Comparison of ENCODE assay signal across 1 cellular context in the genomic region with DNA sequence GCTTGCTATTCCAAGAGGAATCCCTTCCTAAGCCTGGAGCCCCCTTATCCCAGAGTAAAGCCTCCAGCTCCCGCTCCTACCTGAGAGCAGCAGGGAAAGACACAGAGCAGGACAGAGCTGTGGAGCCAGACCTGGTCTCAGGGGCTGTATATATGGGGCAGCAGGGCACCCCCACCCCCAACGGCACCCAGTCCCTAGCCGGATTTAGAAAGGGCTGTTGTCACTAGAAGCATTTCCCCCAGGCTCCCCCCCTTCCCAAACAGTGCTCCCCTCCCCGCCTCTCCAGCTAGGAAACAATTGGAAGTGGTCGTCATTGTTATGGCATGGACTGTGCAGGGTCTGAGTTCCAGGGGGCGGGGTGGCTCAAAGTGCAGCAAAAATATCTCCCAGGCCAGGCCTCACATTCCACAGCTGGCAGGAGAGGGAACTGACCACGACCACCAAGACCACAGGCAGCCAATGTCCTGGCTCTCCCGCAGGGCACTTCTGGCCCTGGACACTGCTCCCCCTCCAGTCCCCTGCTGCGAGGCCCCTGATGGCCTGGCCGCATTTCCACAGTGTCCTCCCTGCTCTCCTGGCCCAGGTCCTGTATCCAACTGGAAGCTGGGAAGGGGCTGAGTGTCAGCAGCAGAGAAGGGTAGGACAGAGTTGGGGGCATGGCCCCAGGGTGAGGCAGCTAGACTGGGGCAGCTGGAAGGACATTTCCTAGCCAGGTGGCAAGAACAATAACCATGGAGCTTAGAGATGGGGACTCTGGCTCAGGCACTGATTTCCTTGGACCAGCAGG.
TF ChIP-seq lines count a peak whose summit lies in the region.

Gene MYH7, minus strand, starts transcription at position 121 of the 787 bp plus-strand sequence. CDS start 1,928 bp downstream, outside the sequence.

TF ChIP-seq in HepG2, 621 proteins besides CTCF, POLR2A, EP300 and RAD21 (continued from another document and continues in another):
- no peak for TF ChIP-seq KLF13 (CRISPR knock-in tag; IDR thresholded peaks at IDR 0.05)
- TF ChIP-seq SMAD9 (CRISPR knock-in tag; IDR thresholded peaks at IDR 0.05), result no peak
- TF ChIP-seq ZNF567 (CRISPR knock-in tag; IDR thresholded peaks at IDR 0.05; ENCODE audit: borderline replicate concordance), result no peak; the same call in 1 of the 2 replicates
- TF ChIP-seq SALL1 (CRISPR knock-in tag; IDR thresholded peaks at IDR 0.05), result peak; percentile 94
- TF ChIP-seq, protein P1, sequence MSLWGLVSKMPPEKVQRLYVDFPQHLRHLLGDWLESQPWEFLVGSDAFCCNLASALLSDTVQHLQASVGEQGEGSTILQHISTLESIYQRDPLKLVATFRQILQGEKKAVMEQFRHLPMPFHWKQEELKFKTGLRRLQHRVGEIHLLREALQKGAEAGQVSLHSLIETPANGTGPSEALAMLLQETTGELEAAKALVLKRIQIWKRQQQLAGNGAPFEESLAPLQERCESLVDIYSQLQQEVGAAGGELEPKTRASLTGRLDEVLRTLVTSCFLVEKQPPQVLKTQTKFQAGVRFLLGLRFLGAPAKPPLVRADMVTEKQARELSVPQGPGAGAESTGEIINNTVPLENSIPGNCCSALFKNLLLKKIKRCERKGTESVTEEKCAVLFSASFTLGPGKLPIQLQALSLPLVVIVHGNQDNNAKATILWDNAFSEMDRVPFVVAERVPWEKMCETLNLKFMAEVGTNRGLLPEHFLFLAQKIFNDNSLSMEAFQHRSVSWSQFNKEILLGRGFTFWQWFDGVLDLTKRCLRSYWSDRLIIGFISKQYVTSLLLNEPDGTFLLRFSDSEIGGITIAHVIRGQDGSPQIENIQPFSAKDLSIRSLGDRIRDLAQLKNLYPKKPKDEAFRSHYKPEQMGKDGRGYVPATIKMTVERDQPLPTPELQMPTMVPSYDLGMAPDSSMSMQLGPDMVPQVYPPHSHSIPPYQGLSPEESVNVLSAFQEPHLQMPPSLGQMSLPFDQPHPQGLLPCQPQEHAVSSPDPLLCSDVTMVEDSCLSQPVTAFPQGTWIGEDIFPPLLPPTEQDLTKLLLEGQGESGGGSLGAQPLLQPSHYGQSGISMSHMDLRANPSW (CRISPR knock-in tag; IDR thresholded peaks at IDR 0.05; ENCODE audit: borderline replicate concordance), result no peak
- TF ChIP-seq KDM4B (CRISPR knock-in tag; IDR thresholded peaks at IDR 0.05), result no peak
- TF ChIP-seq, protein P2, sequence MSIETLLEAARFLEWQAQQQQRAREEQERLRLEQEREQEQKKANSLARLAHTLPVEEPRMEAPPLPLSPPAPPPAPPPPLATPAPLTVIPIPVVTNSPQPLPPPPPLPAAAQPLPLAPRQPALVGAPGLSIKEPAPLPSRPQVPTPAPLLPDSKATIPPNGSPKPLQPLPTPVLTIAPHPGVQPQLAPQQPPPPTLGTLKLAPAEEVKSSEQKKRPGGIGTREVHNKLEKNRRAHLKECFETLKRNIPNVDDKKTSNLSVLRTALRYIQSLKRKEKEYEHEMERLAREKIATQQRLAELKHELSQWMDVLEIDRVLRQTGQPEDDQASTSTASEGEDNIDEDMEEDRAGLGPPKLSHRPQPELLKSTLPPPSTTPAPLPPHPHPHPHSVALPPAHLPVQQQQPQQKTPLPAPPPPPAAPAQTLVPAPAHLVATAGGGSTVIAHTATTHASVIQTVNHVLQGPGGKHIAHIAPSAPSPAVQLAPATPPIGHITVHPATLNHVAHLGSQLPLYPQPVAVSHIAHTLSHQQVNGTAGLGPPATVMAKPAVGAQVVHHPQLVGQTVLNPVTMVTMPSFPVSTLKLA (IDR thresholded peaks at IDR 0.05), result no peak
- no peak for TF ChIP-seq MIXL1 (CRISPR knock-in tag; IDR thresholded peaks at IDR 0.05)
- TF ChIP-seq, protein P3, sequence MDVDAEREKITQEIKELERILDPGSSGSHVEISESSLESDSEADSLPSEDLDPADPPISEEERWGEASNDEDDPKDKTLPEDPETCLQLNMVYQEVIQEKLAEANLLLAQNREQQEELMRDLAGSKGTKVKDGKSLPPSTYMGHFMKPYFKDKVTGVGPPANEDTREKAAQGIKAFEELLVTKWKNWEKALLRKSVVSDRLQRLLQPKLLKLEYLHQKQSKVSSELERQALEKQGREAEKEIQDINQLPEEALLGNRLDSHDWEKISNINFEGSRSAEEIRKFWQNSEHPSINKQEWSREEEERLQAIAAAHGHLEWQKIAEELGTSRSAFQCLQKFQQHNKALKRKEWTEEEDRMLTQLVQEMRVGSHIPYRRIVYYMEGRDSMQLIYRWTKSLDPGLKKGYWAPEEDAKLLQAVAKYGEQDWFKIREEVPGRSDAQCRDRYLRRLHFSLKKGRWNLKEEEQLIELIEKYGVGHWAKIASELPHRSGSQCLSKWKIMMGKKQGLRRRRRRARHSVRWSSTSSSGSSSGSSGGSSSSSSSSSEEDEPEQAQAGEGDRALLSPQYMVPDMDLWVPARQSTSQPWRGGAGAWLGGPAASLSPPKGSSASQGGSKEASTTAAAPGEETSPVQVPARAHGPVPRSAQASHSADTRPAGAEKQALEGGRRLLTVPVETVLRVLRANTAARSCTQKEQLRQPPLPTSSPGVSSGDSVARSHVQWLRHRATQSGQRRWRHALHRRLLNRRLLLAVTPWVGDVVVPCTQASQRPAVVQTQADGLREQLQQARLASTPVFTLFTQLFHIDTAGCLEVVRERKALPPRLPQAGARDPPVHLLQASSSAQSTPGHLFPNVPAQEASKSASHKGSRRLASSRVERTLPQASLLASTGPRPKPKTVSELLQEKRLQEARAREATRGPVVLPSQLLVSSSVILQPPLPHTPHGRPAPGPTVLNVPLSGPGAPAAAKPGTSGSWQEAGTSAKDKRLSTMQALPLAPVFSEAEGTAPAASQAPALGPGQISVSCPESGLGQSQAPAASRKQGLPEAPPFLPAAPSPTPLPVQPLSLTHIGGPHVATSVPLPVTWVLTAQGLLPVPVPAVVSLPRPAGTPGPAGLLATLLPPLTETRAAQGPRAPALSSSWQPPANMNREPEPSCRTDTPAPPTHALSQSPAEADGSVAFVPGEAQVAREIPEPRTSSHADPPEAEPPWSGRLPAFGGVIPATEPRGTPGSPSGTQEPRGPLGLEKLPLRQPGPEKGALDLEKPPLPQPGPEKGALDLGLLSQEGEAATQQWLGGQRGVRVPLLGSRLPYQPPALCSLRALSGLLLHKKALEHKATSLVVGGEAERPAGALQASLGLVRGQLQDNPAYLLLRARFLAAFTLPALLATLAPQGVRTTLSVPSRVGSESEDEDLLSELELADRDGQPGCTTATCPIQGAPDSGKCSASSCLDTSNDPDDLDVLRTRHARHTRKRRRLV (CRISPR knock-in tag; IDR thresholded peaks at IDR 0.05), result no peak
- no peak for TF ChIP-seq MXD4 (CRISPR knock-in tag; IDR thresholded peaks at IDR 0.05)
- no peak for TF ChIP-seq AFF4 (CRISPR knock-in tag; IDR thresholded peaks at IDR 0.05)
- TF ChIP-seq PBX2 (CRISPR knock-in tag; IDR thresholded peaks at IDR 0.05), result peak; percentile 22; the same call in 1 of the 2 replicates
- no peak for TF ChIP-seq ZNF121 (CRISPR knock-in tag; IDR thresholded peaks at IDR 0.05)
- TF ChIP-seq ZBTB3 (CRISPR knock-in tag; IDR thresholded peaks at IDR 0.05; ENCODE audit: borderline replicate concordance, low read depth), result no peak
- TF ChIP-seq HDAC2 (CRISPR knock-in tag; IDR thresholded peaks at IDR 0.05), result peak; percentile 51; the same call in 1 of the 2 replicates
- no peak for TF ChIP-seq KMT2B (CRISPR knock-in tag; IDR thresholded peaks at IDR 0.05)
- 0 out of 2 replicates have a peak, but pooled peaks have one; percentile 55 for TF ChIP-seq SPEN (CRISPR knock-in tag; IDR thresholded peaks at IDR 0.05; ENCODE audit: low read depth)
- TF ChIP-seq ATM (IDR thresholded peaks at IDR 0.05; ENCODE audit: borderline replicate concordance), result no peak
- no peak for TF ChIP-seq TBL1XR1 (IDR thresholded peaks at IDR 0.05; ENCODE audit: borderline replicate concordance, low read length, partially characterized antibody)
- 0 out of 2 replicates have a peak, but pooled peaks have one; percentile 80 for TF ChIP-seq ZNF891 (CRISPR knock-in tag; IDR thresholded peaks at IDR 0.05)
- TF ChIP-seq, protein P4, sequence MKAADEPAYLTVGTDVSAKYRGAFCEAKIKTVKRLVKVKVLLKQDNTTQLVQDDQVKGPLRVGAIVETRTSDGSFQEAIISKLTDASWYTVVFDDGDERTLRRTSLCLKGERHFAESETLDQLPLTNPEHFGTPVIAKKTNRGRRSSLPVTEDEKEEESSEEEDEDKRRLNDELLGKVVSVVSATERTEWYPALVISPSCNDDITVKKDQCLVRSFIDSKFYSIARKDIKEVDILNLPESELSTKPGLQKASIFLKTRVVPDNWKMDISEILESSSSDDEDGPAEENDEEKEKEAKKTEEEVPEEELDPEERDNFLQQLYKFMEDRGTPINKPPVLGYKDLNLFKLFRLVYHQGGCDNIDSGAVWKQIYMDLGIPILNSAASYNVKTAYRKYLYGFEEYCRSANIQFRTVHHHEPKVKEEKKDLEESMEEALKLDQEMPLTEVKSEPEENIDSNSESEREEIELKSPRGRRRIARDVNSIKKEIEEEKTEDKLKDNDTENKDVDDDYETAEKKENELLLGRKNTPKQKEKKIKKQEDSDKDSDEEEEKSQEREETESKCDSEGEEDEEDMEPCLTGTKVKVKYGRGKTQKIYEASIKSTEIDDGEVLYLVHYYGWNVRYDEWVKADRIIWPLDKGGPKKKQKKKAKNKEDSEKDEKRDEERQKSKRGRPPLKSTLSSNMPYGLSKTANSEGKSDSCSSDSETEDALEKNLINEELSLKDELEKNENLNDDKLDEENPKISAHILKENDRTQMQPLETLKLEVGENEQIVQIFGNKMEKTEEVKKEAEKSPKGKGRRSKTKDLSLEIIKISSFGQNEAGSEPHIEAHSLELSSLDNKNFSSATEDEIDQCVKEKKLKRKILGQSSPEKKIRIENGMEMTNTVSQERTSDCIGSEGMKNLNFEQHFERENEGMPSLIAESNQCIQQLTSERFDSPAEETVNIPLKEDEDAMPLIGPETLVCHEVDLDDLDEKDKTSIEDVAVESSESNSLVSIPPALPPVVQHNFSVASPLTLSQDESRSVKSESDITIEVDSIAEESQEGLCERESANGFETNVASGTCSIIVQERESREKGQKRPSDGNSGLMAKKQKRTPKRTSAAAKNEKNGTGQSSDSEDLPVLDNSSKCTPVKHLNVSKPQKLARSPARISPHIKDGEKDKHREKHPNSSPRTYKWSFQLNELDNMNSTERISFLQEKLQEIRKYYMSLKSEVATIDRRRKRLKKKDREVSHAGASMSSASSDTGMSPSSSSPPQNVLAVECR (CRISPR knock-in tag; IDR thresholded peaks at IDR 0.05; ENCODE audit: borderline replicate concordance), result peak; percentile 66
- TF ChIP-seq ELF3 (CRISPR knock-in tag; IDR thresholded peaks at IDR 0.05), result no peak
- no peak for TF ChIP-seq THAP8 (CRISPR knock-in tag; IDR thresholded peaks at IDR 0.05; ENCODE audit: borderline replicate concordance)
- no peak for TF ChIP-seq FIP1L1 (IDR thresholded peaks at IDR 0.05; ENCODE audit: borderline replicate concordance, insufficient read depth, low read depth, low read length)
- peak; percentile 27; the same call in 1 of the 2 replicates for TF ChIP-seq MXD1 (CRISPR knock-in tag; IDR thresholded peaks at IDR 0.05)
- 0 out of 2 replicates have a peak, but pooled peaks have one; percentile 88 for TF ChIP-seq ZNF296 (CRISPR knock-in tag; conservative IDR thresholded peaks at IDR 0.05)
- no peak for TF ChIP-seq ZNF546 (CRISPR knock-in tag; conservative IDR thresholded peaks at IDR 0.05)
- TF ChIP-seq ZBTB1 (CRISPR knock-in tag; IDR thresholded peaks at IDR 0.05; ENCODE audit: borderline replicate concordance), result no peak
- TF ChIP-seq, protein P5, sequence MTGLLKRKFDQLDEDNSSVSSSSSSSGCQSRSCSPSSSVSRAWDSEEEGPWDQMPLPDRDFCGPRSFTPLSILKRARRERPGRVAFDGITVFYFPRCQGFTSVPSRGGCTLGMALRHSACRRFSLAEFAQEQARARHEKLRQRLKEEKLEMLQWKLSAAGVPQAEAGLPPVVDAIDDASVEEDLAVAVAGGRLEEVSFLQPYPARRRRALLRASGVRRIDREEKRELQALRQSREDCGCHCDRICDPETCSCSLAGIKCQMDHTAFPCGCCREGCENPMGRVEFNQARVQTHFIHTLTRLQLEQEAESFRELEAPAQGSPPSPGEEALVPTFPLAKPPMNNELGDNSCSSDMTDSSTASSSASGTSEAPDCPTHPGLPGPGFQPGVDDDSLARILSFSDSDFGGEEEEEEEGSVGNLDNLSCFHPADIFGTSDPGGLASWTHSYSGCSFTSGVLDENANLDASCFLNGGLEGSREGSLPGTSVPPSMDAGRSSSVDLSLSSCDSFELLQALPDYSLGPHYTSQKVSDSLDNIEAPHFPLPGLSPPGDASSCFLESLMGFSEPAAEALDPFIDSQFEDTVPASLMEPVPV (CRISPR knock-in tag; IDR thresholded peaks at IDR 0.05), result no peak; the same call in 1 of the 2 replicates
